2 cellular contexts compared by ENCODE assay signal in genomic region chr11:9386086-9386485, GRCh38.
TF ChIP-seq lines count a peak whose summit lies in the region.

No MANE protein-coding gene starts in this region.

TF ChIP-seq in HEK293, 187 proteins besides CTCF, POLR2A, EP300 and RAD21 (continued from another document):
- no peak for TF ChIP-seq ZNF843 (tag by site-specific recombination; IDR thresholded peaks at IDR 0.05)
- TF ChIP-seq ZNF777 (tag by site-specific recombination; IDR thresholded peaks at IDR 0.05; ENCODE audit: borderline replicate concordance) = no peak
- no peak for TF ChIP-seq ZNF157 (tag by site-specific recombination; IDR thresholded peaks at IDR 0.05)
- TF ChIP-seq ZNF473 (tag by site-specific recombination; IDR thresholded peaks at IDR 0.05) = no peak
- TF ChIP-seq ZNF148 (tag by site-specific recombination; IDR thresholded peaks at IDR 0.05; ENCODE audit: borderline replicate concordance) = no peak
- TF ChIP-seq AEBP2 (tag by site-specific recombination; IDR thresholded peaks at IDR 0.05; ENCODE audit: borderline replicate concordance) = no peak
- TF ChIP-seq SP3 (tag by site-specific recombination; IDR thresholded peaks at IDR 0.05) = no peak

TF ChIP-seq in GM12878, 131 proteins besides CTCF, POLR2A, EP300 and RAD21 (continued from another document):
- TF ChIP-seq ZNF592 (IDR thresholded peaks at IDR 0.05) (no peak), SRF (IDR thresholded peaks at IDR 0.05; ENCODE audit: low read depth in 2 of 2, low read length in 2 of 2) (no peak), PAX8 (IDR thresholded peaks at IDR 0.05) (no peak), SIX5 (IDR thresholded peaks at IDR 0.05; ENCODE audit: low read depth, low read length, severe bottlenecking) (no peak), ZNF207 (IDR thresholded peaks at IDR 0.05; ENCODE audit: borderline replicate concordance) (no peak), USF1 (IDR thresholded peaks at IDR 0.05; ENCODE audit: borderline replicate concordance, extremely low read length, insufficient read depth, low read depth, low read length) (no peak), ZBTB11 (CRISPR knock-in tag; IDR thresholded peaks at IDR 0.05) (no peak), POU2F2 (IDR thresholded peaks at IDR 0.05; ENCODE audit: borderline replicate concordance, low read depth, low read length) (no peak), SKIL (IDR thresholded peaks at IDR 0.05; ENCODE audit: low read depth, poor library complexity, severe bottlenecking) (no peak), LARP7 (IDR thresholded peaks at IDR 0.05) (no peak), MAX (IDR thresholded peaks at IDR 0.05; ENCODE audit: low read depth, low read length) (no peak), POLR2AphosphoS2 (IDR thresholded peaks at IDR 0.05; ENCODE audit: low read depth, low read length) (no peak), ZNF274 (IDR thresholded peaks at IDR 0.05; ENCODE audit: insufficient read depth, insufficient read length) (no peak), RBBP5 (conservative IDR thresholded peaks at IDR 0.05) (no peak), CHD1 (IDR thresholded peaks at IDR 0.05; ENCODE audit: low read depth, low read length) (no peak)
